ENCODE assay signal across 16 cellular contexts in genomic region chr20:40848530-40848929, GRCh38.
A peak's percentile ranks its signal among the peaks of the same experiment; 100 is the strongest.
DNase-seq lines count a peak whose midpoint lies in the region; ATAC-seq, FAIRE-seq and TF ChIP-seq lines count a peak whose summit lies in the region.
"Had no signal": no experiment of that assay in that cellular context is flagged by ENCODE, and none has a peak within 500 bp of the region (broad histone marks: within the 10 kb centered on the region; RNA-seq: fewer than 3 reads in every experiment).

No MANE protein-coding gene starts in this region.

- H3K27me3 ChIP-seq in RWPE2 (ENCODE audit: insufficient read depth, poor library complexity, severe bottlenecking) (peaks cover 4% of the 10 kb centered on the region), small intestine (ENCODE audit: control insufficient read depth in 2 of 2, insufficient read depth in 2 of 2, low read length in 2 of 2) (no peaks in the 10 kb centered on the region)
- H3K27me3 ChIP-seq: BLaER1 had no signal

- WGBS in small intestine, 3 donors: 56 to 65% (median 63%) methylated on average over 9 of the region's 9 CpGs

- TF ChIP-seq CTCF in RWPE2 (IDR thresholded peaks at IDR 0.05; ENCODE audit: poor library complexity, severe bottlenecking): no peak

- no peaks in the 10 kb centered on the region for H3K36me3 ChIP-seq in RWPE2 (ENCODE audit: low read depth)
- no peaks in the 10 kb centered on the region for H3K36me3 ChIP-seq in small intestine (ENCODE audit: control insufficient read depth in 2 of 2, insufficient read depth in 2 of 2, low read length in 2 of 2)
- H3K36me3 ChIP-seq: BLaER1 had no signal

- H3K4me1 ChIP-seq in RWPE2 (ENCODE audit: insufficient read depth, poor library complexity, severe bottlenecking) (no peaks in the 10 kb centered on the region), small intestine (ENCODE audit: control insufficient read depth in 2 of 2, insufficient read depth in 1 of 2, low read depth in 1 of 2, low read length in 1 of 2) (peaks cover 0 to 2% of the 10 kb centered on the region in 2 donors)

- no peak for FAIRE-seq in small intestine (lab: Jason Lieb, UNC)
- FAIRE-seq: GM12878 had no signal

- H3K4me3 ChIP-seq in RWPE2 (ENCODE audit: severe bottlenecking) (no peak overlapping the region), small intestine (ENCODE audit: low read depth in 1 of 2, low read length in 2 of 2) (no peak overlapping the region)
- H3K4me3 ChIP-seq: BLaER1, GM12878 had no signal

- 0 out of 3 replicates have a peak, but pooled peaks have one; percentile 10 for ATAC-seq in RWPE2 (ENCODE audit: low read depth)
- no peak for ATAC-seq in HG02970 (IDR thresholded peaks at IDR 0.05; ENCODE audit: low FRiP score, unreplicated experiment)
- ATAC-seq in HG02763 (IDR thresholded peaks at IDR 0.05; ENCODE audit: unreplicated experiment): no peak
- ATAC-seq: CD8-positive, alpha-beta T cell; GM12878 had no signal

- no peak overlapping the region for H3K27ac ChIP-seq in RWPE2 (ENCODE audit: poor library complexity, severe bottlenecking)
- no peak overlapping the region for H3K27ac ChIP-seq in small intestine (ENCODE audit: low read depth in 1 of 2, low read length in 1 of 2)
- H3K27ac ChIP-seq: BLaER1 had no signal

- DNase-seq in NCI-H748 (lab: John Stamatoyannopoulos, UW; ENCODE audit: unreplicated experiment): peak; percentile 6
- no peak for DNase-seq in NCI-H748 treated with DMSO at 0.1 percent for 48 hours (lab: John Stamatoyannopoulos, UW)
- no peak for DNase-seq in RWPE2 (ENCODE audit: low spot score)
- peak; percentile 80 for DNase-seq in mesenteric fat pad (ENCODE audit: low spot score)
- no peak for DNase-seq in small intestine
- no peak for DNase-seq in HT-29 (ENCODE audit: low spot score)
- DNase-seq: CD8-positive, alpha-beta T cell; GDM1; HCEC 1CT; KBM-7; NCI-H187; NCI-H774 had no signal

- H3K9me3 ChIP-seq in RWPE2 (ENCODE audit: severe bottlenecking) (no peaks in the 10 kb centered on the region), small intestine (ENCODE audit: control insufficient read depth, low read depth) (no peaks in the 10 kb centered on the region)
- H3K9me3 ChIP-seq: BLaER1 had no signal

Comparison
In these comparisons a context has a peak if more than half of its experiments do, and no peak if none do; other contexts are left out.
1. DNase-seq: peak in NCI-H748 (single experiment) and mesenteric fat pad (single experiment); none in NCI-H748 treated with DMSO at 0.1 percent for 48 hours (single experiment), RWPE2 (single experiment), small intestine (single experiment) and HT-29 (single experiment).